ENCODE assay signal across 30 cellular contexts in genomic region chr12:84636801-84637285, GRCh38.
DNase-seq lines count a peak whose midpoint lies in the region; ATAC-seq and TF ChIP-seq lines count a peak whose summit lies in the region.
"Had no signal": no experiment of that assay in that cellular context is flagged by ENCODE, and none has a peak within 500 bp of the region (broad histone marks: within the 10 kb centered on the region; RNA-seq: fewer than 3 reads in every experiment).

No MANE protein-coding gene starts in this region.

- no peak for ATAC-seq in aorta (ENCODE audit: low FRiP score)
- ATAC-seq: activated naive CD4-positive, alpha-beta T cell treated with anti-CD3 and anti-CD28 coated beads, Interleukin-2, amount 50 U/mL, for 72 hours; body of pancreas; HepG2; left ventricle myocardium superior; right lobe of liver; stimulated activated naive CD8-positive, alpha-beta T cell treated with anti-CD3 and anti-CD28 coated beads, Interleukin-15, amount 100 ng/mL, for 72 hours had no signal

- H3K4me2 ChIP-seq in GM23248 (ENCODE audit: unreplicated experiment) (no peak overlapping the region), fibroblast of lung (ENCODE audit: extremely low read depth, insufficient read depth, low read length) (no peak overlapping the region)

- H3K27me3 ChIP-seq in GM23248 (replicated peaks; ENCODE audit: insufficient read depth) (no peaks in the 10 kb centered on the region), SJSA1 (replicated peaks) (no peaks in the 10 kb centered on the region), fibroblast of lung (ENCODE audit: control insufficient read depth, insufficient read depth, low read length) (no peaks in the 10 kb centered on the region), aorta (ENCODE audit: control insufficient read depth in 1 of 2, insufficient read depth in 2 of 2, low read length in 1 of 2) (no peaks in the 10 kb centered on the region), MG63 (no peaks in the 10 kb centered on the region), tibial artery (no peaks in the 10 kb centered on the region)
- H3K27me3 ChIP-seq: body of pancreas, right lobe of liver, transverse colon had no signal

- H3K4me1 ChIP-seq in GM23248 (ENCODE audit: insufficient read depth) (peaks cover 23% of the 10 kb centered on the region), SJSA1 (replicated peaks) (peaks cover 17% of the 10 kb centered on the region), fibroblast of lung (ENCODE audit: control insufficient read depth, extremely low read depth, insufficient read depth, low read length) (no peaks in the 10 kb centered on the region), aorta (ENCODE audit: control insufficient read depth in 1 of 2, insufficient read depth in 2 of 2, low read length in 2 of 2) (no peaks in the 10 kb centered on the region), tibial artery (no peaks in the 10 kb centered on the region)
- H3K4me1 ChIP-seq: body of pancreas, right lobe of liver, transverse colon had no signal

- 0 out of 2 replicates have a peak overlapping the region, but pooled peaks have one; percentile 7 for H2AFZ ChIP-seq in GM23248
- H2AFZ ChIP-seq in fibroblast of lung (ENCODE audit: low read length) = no peak overlapping the region

- no peaks in the 10 kb centered on the region for H3K9me2 ChIP-seq in GM23248 (ENCODE audit: insufficient read depth)

- H3K4me3 ChIP-seq in GM23248 = no peak overlapping the region
- H3K4me3 ChIP-seq in SJSA1 = no peak overlapping the region
- H3K4me3 ChIP-seq in fibroblast of lung (replicated peaks in 1 of 4; ENCODE audit: control extremely low read depth in 1 of 4, insufficient read depth in 1 of 4, low read depth in 3 of 4, low read length in 4 of 4) = no peak overlapping the region
- H3K4me3 ChIP-seq in skeletal muscle cell (ENCODE audit: low read depth, low read length) = no peak overlapping the region
- H3K4me3 ChIP-seq in aorta (ENCODE audit: low read length in 2 of 2) = no peak overlapping the region
- no peak overlapping the region for H3K4me3 ChIP-seq in MG63
- no peak overlapping the region for H3K4me3 ChIP-seq in tibial artery
- H3K4me3 ChIP-seq: body of pancreas, right lobe of liver, transverse colon had no signal

- DNase-seq in GM23248 = peak; percentile 43
- DNase-seq in SJSA1 (ENCODE audit: low read depth in 1 of 2, low spot score in 2 of 2) = peak in 1 of 2 experiments; percentile 59
- peak; percentile 50 to 73 for DNase-seq in fibroblast of lung (ENCODE audit: low read depth in 2 of 2)
- DNase-seq in skeletal muscle cell (ENCODE audit: low read depth) = peak; percentile 18
- DNase-seq in aorta = no peak
- DNase-seq in MG63 = no peak
- DNase-seq in activated CD8-positive, alpha-beta memory T cell treated with anti-CD3 and anti-CD28 coated beads, Interleukin-2, amount 50 U/mL, for 48 hours = no peak
- no peak for DNase-seq in tibial artery
- DNase-seq: activated B cell treated with CpG ODN at 0.5 μM for 24 hours; activated CD4-positive, alpha-beta T cell treated with anti-CD3 and anti-CD28 coated beads, Interleukin-2, amount 50 U/mL, for 4 hours; activated CD8-positive, alpha-beta memory T cell treated with anti-CD3 and anti-CD28 coated beads, Interleukin-2, amount 50 U/mL, for 4 hours; body of pancreas; CD4-positive, alpha-beta T cell; DMS 273 treated with DMSO at 0.1 percent for 48 hours; hypothalamus; left ventricle myocardium superior; NCI-H1105; NCI-H2029 treated with DMSO at 0.1 percent for 48 hours; NCI-H2227 treated with DMSO at 0.1 percent for 48 hours; nephron progenitor cell; posterior cingulate gyrus; right lobe of liver; Right ventricle myocardium superior; stimulated activated CD4-positive, alpha-beta T cell treated with anti-CD3 and anti-CD28 coated beads, Interleukin-15, amount 100 ng/mL, for 24 hours; stimulated activated naive CD8-positive, alpha-beta T cell treated with anti-CD3 and anti-CD28 coated beads, Interleukin-15, amount 100 ng/mL, for 72 hours; SW 1271; transverse colon had no signal

- H3K79me2 ChIP-seq in GM23248 (ENCODE audit: insufficient read depth) (no peaks in the 10 kb centered on the region), fibroblast of lung (ENCODE audit: control insufficient read depth, insufficient read depth, low read length) (no peaks in the 10 kb centered on the region)

- no peaks in the 10 kb centered on the region for H3K36me3 ChIP-seq in GM23248 (ENCODE audit: low read depth)
- H3K36me3 ChIP-seq in SJSA1 = no peaks in the 10 kb centered on the region
- no peaks in the 10 kb centered on the region for H3K36me3 ChIP-seq in fibroblast of lung (ENCODE audit: control insufficient read depth, insufficient read depth, low read length)
- H3K36me3 ChIP-seq in aorta (ENCODE audit: control insufficient read depth in 1 of 2, insufficient read depth in 2 of 2, low read length in 1 of 2) = no peaks in the 10 kb centered on the region
- H3K36me3 ChIP-seq in MG63 = no peaks in the 10 kb centered on the region
- no peaks in the 10 kb centered on the region for H3K36me3 ChIP-seq in tibial artery
- H3K36me3 ChIP-seq: right lobe of liver, transverse colon had no signal

- in situ Hi-C loops in GM23248 (cut with MboI) = no loop called here

- H3F3A ChIP-seq in GM23248 (ENCODE audit: insufficient read depth) = peaks cover 13% of the 10 kb centered on the region; the same call in 1 of the 2 replicates

- H3K27ac ChIP-seq in GM23248 = no peak overlapping the region
- peak overlapping the region; percentile 2; the same call in 1 of the 2 replicates for H3K27ac ChIP-seq in SJSA1
- no peak overlapping the region for H3K27ac ChIP-seq in fibroblast of lung (ENCODE audit: insufficient read depth, low read length)
- no peak overlapping the region for H3K27ac ChIP-seq in aorta (ENCODE audit: low read depth in 1 of 2, low read length in 2 of 2)
- H3K27ac ChIP-seq in tibial artery = no peak overlapping the region
- H3K27ac ChIP-seq: body of pancreas, epithelial cell of prostate, right lobe of liver, transverse colon had no signal

- H4K20me1 ChIP-seq in GM23248 (ENCODE audit: insufficient read depth) (no peaks in the 10 kb centered on the region), fibroblast of lung (ENCODE audit: control insufficient read depth, extremely low read depth, insufficient read depth, low read length) (no peaks in the 10 kb centered on the region)

- no peak for TF ChIP-seq CTCF in fibroblast of lung (conservative IDR thresholded peaks at IDR 0.05 in 1 of 2, IDR thresholded peaks at IDR 0.05 in 1 of 2; ENCODE audit: low read depth in 1 of 2, low read length in 2 of 2)
- TF ChIP-seq CTCF in tibial artery (IDR thresholded peaks at IDR 0.05) = no peak

- H3K9ac ChIP-seq in GM23248 = no peak overlapping the region
- no peak overlapping the region for H3K9ac ChIP-seq in fibroblast of lung (ENCODE audit: insufficient read depth, low read length)

- intact Hi-C loops in aorta (cut with DNase I) (no loop called here), tibial artery (cut with DNase I; ENCODE audit: low total_unique reads) (no loop called here)

- H3K9me3 ChIP-seq in GM23248 (ENCODE audit: low read depth) = no peaks in the 10 kb centered on the region
- no peaks in the 10 kb centered on the region for H3K9me3 ChIP-seq in SJSA1 (replicated peaks)
- H3K9me3 ChIP-seq in fibroblast of lung (ENCODE audit: control insufficient read depth, insufficient read depth, low read depth, low read length) = no peaks in the 10 kb centered on the region
- no peaks in the 10 kb centered on the region for H3K9me3 ChIP-seq in aorta (ENCODE audit: control insufficient read depth, low read length)
- H3K9me3 ChIP-seq in MG63 = no peaks in the 10 kb centered on the region
- H3K9me3 ChIP-seq in tibial artery = no peaks in the 10 kb centered on the region
- H3K9me3 ChIP-seq: body of pancreas, right lobe of liver, transverse colon had no signal

Comparison
In these comparisons a context has a peak if more than half of its experiments do, and no peak if none do; other contexts are left out.
1. DNase-seq: peak in GM23248 (single experiment), fibroblast of lung (2 of 2) and skeletal muscle cell (single experiment); none in aorta (0 of 2), MG63 (single experiment), activated CD8-positive, alpha-beta memory T cell treated with anti-CD3 and anti-CD28 coated beads, Interleukin-2, amount 50 U/mL, for 48 hours (single experiment) and tibial artery (0 of 2).